14 cellular contexts compared by ENCODE assay signal in the genomic region with DNA sequence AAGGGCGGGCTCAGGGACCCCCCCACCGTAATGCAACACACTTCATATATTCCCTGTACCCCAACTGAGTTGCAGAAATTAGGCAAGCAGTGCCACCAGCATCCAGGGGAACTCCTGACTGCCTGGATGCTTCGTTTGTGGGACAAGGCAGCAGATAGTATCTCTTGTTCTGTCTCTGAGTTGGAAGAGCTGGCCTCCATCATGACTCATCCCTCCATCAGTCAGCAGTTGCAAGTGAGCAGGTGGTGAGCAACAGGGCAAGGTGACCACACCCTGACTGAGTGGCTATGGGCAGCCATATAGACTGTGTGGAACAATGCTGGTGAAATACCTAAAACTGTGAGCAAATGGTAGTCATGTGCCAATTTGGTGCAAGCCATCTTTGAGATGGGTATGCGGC. TPM values are rescaled to one million over a fixed set of nuclear protein-coding genes. Genes with fewer than 3 reads are reported as not detected.
DNase-seq lines count a peak whose midpoint lies in the region; ATAC-seq, FAIRE-seq and TF ChIP-seq lines count a peak whose summit lies in the region.
"Had no signal": no experiment of that assay in that cellular context is flagged by ENCODE, and none has a peak within 500 bp of the region (broad histone marks: within the 10 kb centered on the region; RNA-seq: fewer than 3 reads in every experiment).

No MANE protein-coding gene starts in this region.

- CTCF ChIA-PET in K562 (lab: Yijun Ruan, JAX; ENCODE audit: low intra/inter-chr PET ratio), result no interaction called here

- H3K18ac ChIP-seq in trophoblast cell (ENCODE audit: low read length), result no peak overlapping the region

- no peak for TF ChIP-seq POLR2A in K562 (conservative IDR thresholded peaks at IDR 0.05)

- no peak overlapping the region for H2AFZ ChIP-seq in K562 (ENCODE audit: low read depth, low read length)
- H2AFZ ChIP-seq in trophoblast cell (ENCODE audit: insufficient read depth, low read length, poor library complexity), result no peak overlapping the region

- H4K91ac ChIP-seq in trophoblast cell (ENCODE audit: low read depth, low read length), result no peak overlapping the region

- H3K79me2 ChIP-seq in K562 (ENCODE audit: control insufficient read depth, insufficient read depth, low read length) (no peaks in the 10 kb centered on the region), trophoblast cell (ENCODE audit: control insufficient read depth, insufficient read depth, low read length, poor library complexity) (no peaks in the 10 kb centered on the region)

- peak overlapping the region; percentile 66; the same call in 2 of the 3 replicates for H3K27ac ChIP-seq in K562 (ENCODE audit: extremely low read depth, low read depth, low read length)
- no peak overlapping the region for H3K27ac ChIP-seq in trophoblast cell (ENCODE audit: low read depth, low read length)
- H3K27ac ChIP-seq in dorsolateral prefrontal cortex, result no peak overlapping the region
- H3K27ac ChIP-seq: gastroesophageal sphincter, spleen had no signal

- intact Hi-C loops in K562 (cut with micrococcal nuclease) (no loop called here), dorsolateral prefrontal cortex (cut with DNase I) (no loop called here)

- peak; percentile 93 for FAIRE-seq in K562 (lab: Jason Lieb, UNC)
- FAIRE-seq: G401.6 had no signal

- peaks cover 10 to 38% of the 10 kb centered on the region in 2 experiments; a peak in 4 of 5 replicates for H3K4me1 ChIP-seq in K562 (replicated peaks in 1 of 2; ENCODE audit: control insufficient read depth in 2 of 2, insufficient read depth in 2 of 2, low read length in 2 of 2)
- no peaks in the 10 kb centered on the region for H3K4me1 ChIP-seq in trophoblast cell (ENCODE audit: control insufficient read depth in 1 of 2, insufficient read depth in 2 of 2, low read length in 2 of 2)
- H3K4me1 ChIP-seq: spleen had no signal

- TF ChIP-seq CTCF in K562 (IDR thresholded peaks at IDR 0.05 in 2 of 3, conservative IDR thresholded peaks at IDR 0.05 in 1 of 3; ENCODE audit: insufficient read depth in 2 of 3, low read depth in 1 of 3, low read length in 3 of 3) (no peak), dorsolateral prefrontal cortex (IDR thresholded peaks at IDR 0.05 in 54 of 56, conservative IDR thresholded peaks at IDR 0.05 in 2 of 56; ENCODE audit: low read depth in 1 of 56, partially characterized antibody in 56 of 56) (no peak)

- H3K4ac ChIP-seq in trophoblast cell (ENCODE audit: low read depth, low read length), result no peak overlapping the region

- no peak overlapping the region for H4K12ac ChIP-seq in trophoblast cell (ENCODE audit: low read depth, low read length)

- DNase-seq in activated T-cell treated with anti-CD3 and anti-CD28 coated beads for 48 hours (ENCODE audit: low read depth) (peak; percentile 12), LoVo (ENCODE audit: low spot score) (peak; percentile 26), K562 (ENCODE audit: extremely low read depth in 1 of 4, low spot score in 3 of 4) (peak; percentile 68 to 87 (median 78)), trophoblast cell (peak; percentile 62 to 69), dorsolateral prefrontal cortex (no peak), DMS79 (lab: John Stamatoyannopoulos, UW) (no peak)
- DNase-seq in activated T-cell treated with anti-CD3 and anti-CD28 coated beads, Interleukin-2, amount 50 U/mL, for 1 hour, result no peak
- DNase-seq: dermis blood vessel endothelial cell, NCI-H1694 treated with DMSO at 0.1 percent for 48 hours, spleen had no signal

- H3K9me3 ChIP-seq in K562 (replicated peaks; ENCODE audit: control insufficient read depth, insufficient read depth, low read depth, low read length) (peaks cover 48% of the 10 kb centered on the region), trophoblast cell (ENCODE audit: insufficient read depth, low read depth, low read length) (peaks cover 42% of the 10 kb centered on the region)
- H3K9me3 ChIP-seq: gastroesophageal sphincter had no signal

- H3K14ac ChIP-seq in trophoblast cell (ENCODE audit: low read length), result no peak overlapping the region

- no peak overlapping the region for H2AK5ac ChIP-seq in trophoblast cell (ENCODE audit: low read length)

- H2BK120ac ChIP-seq in trophoblast cell (ENCODE audit: insufficient read depth, low read length, poor library complexity), result no peak overlapping the region

- no peaks in the 10 kb centered on the region for H4K20me1 ChIP-seq in K562 (replicated peaks; ENCODE audit: control insufficient read depth, insufficient read depth, low read length)

- no peaks in the 10 kb centered on the region for H3K9me1 ChIP-seq in K562 (ENCODE audit: control insufficient read depth, insufficient read depth, low read length)

- H2BK12ac ChIP-seq in trophoblast cell (ENCODE audit: low read length), result no peak overlapping the region

- H3K4me3 ChIP-seq in K562 (no peak overlapping the region), trophoblast cell (ENCODE audit: low read depth, low read length) (peak overlapping the region; percentile 6), dorsolateral prefrontal cortex (no peak overlapping the region)
- H3K4me3 ChIP-seq: gastroesophageal sphincter, spleen had no signal

- H3K4me2 ChIP-seq in K562 (ENCODE audit: insufficient read depth, low read length), result peak overlapping the region; percentile 13
- no peak overlapping the region for H3K4me2 ChIP-seq in trophoblast cell (ENCODE audit: low read length)

- no peak overlapping the region for H2BK5ac ChIP-seq in trophoblast cell (ENCODE audit: low read depth, low read length, poor library complexity)

- POLR2A ChIA-PET in K562 (lab: Yijun Ruan, JAX), result no interaction called here

- H3K36me3 ChIP-seq in K562 (ENCODE audit: control insufficient read depth, insufficient read depth, low read length) (no peaks in the 10 kb centered on the region), trophoblast cell (ENCODE audit: control insufficient read depth in 1 of 2, insufficient read depth in 2 of 2, low read length in 2 of 2) (peaks cover 0 to 2% of the 10 kb centered on the region in 2 experiments)
- H3K36me3 ChIP-seq: gastroesophageal sphincter, spleen had no signal

- WGBS in K562 (ENCODE audit: insufficient coverage, low coverage, missing lambda C conversion rate), result 21% methylated on average over 4 of the region's 4 CpGs
- WGBS in trophoblast cell (ENCODE audit: extremely low coverage, insufficient coverage, insufficient read length), result no CpG with 5 or more reads among the region's 4 CpGs

- BruUV-seq in K562 (replicated peaks; lab: Mats Ljungman, UMichigan), result no TSS peak

- H3K27me3 ChIP-seq in K562 (ENCODE audit: control insufficient read depth in 2 of 2, insufficient read depth in 2 of 2, low read length in 2 of 2) (no peaks in the 10 kb centered on the region), trophoblast cell (ENCODE audit: insufficient read depth, low read length) (no peaks in the 10 kb centered on the region), dorsolateral prefrontal cortex (no peaks in the 10 kb centered on the region)
- H3K27me3 ChIP-seq: gastroesophageal sphincter had no signal

- H3K23ac ChIP-seq in trophoblast cell (ENCODE audit: low read length), result no peak overlapping the region

- no peak overlapping the region for H3K9ac ChIP-seq in K562 (ENCODE audit: insufficient read depth in 1 of 2, low read depth in 2 of 2, low read length in 2 of 2)
- no peak overlapping the region for H3K9ac ChIP-seq in trophoblast cell (ENCODE audit: low read length)

- peak; percentile 75 for TF ChIP-seq EP300 in K562 (IDR thresholded peaks at IDR 0.05; ENCODE audit: low read length)

- H4K8ac ChIP-seq in trophoblast cell (ENCODE audit: low read depth, low read length), result no peak overlapping the region

- TF ChIP-seq RAD21 in K562 (CRISPR knock-in tag; conservative IDR thresholded peaks at IDR 0.05 in 1 of 2, IDR thresholded peaks at IDR 0.05 in 1 of 2), result no peak

- in situ Hi-C loops in K562 (cut with MboI), result no loop called here

- ATAC-seq in K562 (peak; percentile 88), HG02798 (IDR thresholded peaks at IDR 0.05; ENCODE audit: poor library complexity, unreplicated experiment) (no peak)
- ATAC-seq: gastroesophageal sphincter had no signal

- H3K79me1 ChIP-seq in trophoblast cell (ENCODE audit: low read length), result no peaks in the 10 kb centered on the region

RNA-seq across cellular contexts. Expression of a gene that starts 22.8 kb away (rescaled TPM):
- total RNA-seq in K562 (2011; cell fraction: chromatin; rRNA removed; ENCODE audit: low replicate concordance), result 66.8 and 209 TPM in 2 replicates
- total RNA-seq in K562 (2011; cell fraction: nucleolus; rRNA removed), result 115 and 150 TPM in 2 replicates
- total RNA-seq in K562 (2011; cell fraction: nucleoplasm; rRNA removed), result 67.9 and 80.6 TPM in 2 replicates
- total RNA-seq in K562 (2014; rRNA removed) (15.9 and 23.8 TPM in 2 replicates), K562 (2014; rRNA removed; fragmentation: Illumina TruSeq; extraction: Trizol) (4.3 and 6.3 TPM in 2 replicates), K562 (2015; rRNA removed; fragmentation: Illumina TruSeq; extraction: Trizol) (15.3 and 15.4 TPM in 2 replicates), K562 (2021) (30.4 and 31.7 TPM in 2 replicates), dorsolateral prefrontal cortex (10 to 100 TPM in 9 of 120 experiments, 1 to 10 TPM in 98, under 1 TPM in 13; 0.23 to 28.2 (median 3.7) TPM)
- polyA plus RNA-seq in K562 (2011; rRNA removed) (37.4 and 45.4 TPM in 2 replicates), K562 (2014; fragmentation: Illumina TruSeq; extraction: Trizol) (20.3 and 24.1 TPM in 2 replicates), K562 (2014; fragmentation: Nextera tagmentation; extraction: Ambion mirVana) (under 1 TPM; 0.04 to 0.27 TPM), K562 (2014; rRNA removed) (32.7 and 35.9 TPM in 2 replicates)
- polyA plus RNA-seq in K562 (2011; cell fraction: cytosol; rRNA removed), result 27.2 and 39.3 TPM in 2 replicates
- polyA plus RNA-seq in K562 (2011; cell fraction: nucleus; rRNA removed), result 187 and 443 TPM in 2 replicates
- 30.9 and 86.2 TPM in 2 replicates for polyA plus RNA-seq in K562 (2012)
- 8.4 and 15.8 TPM in 2 replicates for polyA minus RNA-seq in K562 (2011; rRNA and poly(A)+ RNA removed)
- polyA minus RNA-seq in K562 (2011; cell fraction: cytosol; rRNA and poly(A)+ RNA removed), result 15.8 and 16.4 TPM in 2 replicates
- 55.8 and 81.5 TPM in 2 replicates for polyA minus RNA-seq in K562 (2011; cell fraction: nucleus; rRNA and poly(A)+ RNA removed)
- polyA plus RNA-seq in trophoblast cell (2013), result 0.01 TPM in 2 replicates

RNA-seq across cellular contexts. Expression of a gene that starts 47.0 kb away (rescaled TPM):
- total RNA-seq in K562 (2011; cell fraction: chromatin; rRNA removed; ENCODE audit: low replicate concordance), result 4.3 and 18.7 TPM in 2 replicates
- total RNA-seq in K562 (2011; cell fraction: nucleolus; rRNA removed), result 12.1 and 22.3 TPM in 2 replicates
- 11.3 and 24.4 TPM in 2 replicates for total RNA-seq in K562 (2011; cell fraction: nucleoplasm; rRNA removed)
- total RNA-seq in K562 (2014; rRNA removed) (4.9 and 5.3 TPM in 2 replicates), K562 (2014; rRNA removed; fragmentation: Illumina TruSeq; extraction: Trizol) (4.3 and 5.4 TPM in 2 replicates), K562 (2015; rRNA removed; fragmentation: Illumina TruSeq; extraction: Trizol) (6.4 and 7.9 TPM in 2 replicates), K562 (2021) (8.6 and 9.0 TPM in 2 replicates), dorsolateral prefrontal cortex (1 to 10 TPM in 49 of 120 experiments, under 1 TPM in 55, not detected in 16; 0.25 to 4.6 (median 0.89) TPM)
- polyA plus RNA-seq in K562 (2011; rRNA removed) (0.84 and 4.3 TPM in 2 replicates), K562 (2014; fragmentation: Illumina TruSeq; extraction: Trizol) (6.4 and 10.7 TPM in 2 replicates), K562 (2014; fragmentation: Nextera tagmentation; extraction: Ambion mirVana) (1 to 10 TPM; 6.3 to 7.4 TPM), K562 (2014; rRNA removed) (3.2 and 3.8 TPM in 2 replicates)
- 0.52 and 10.6 TPM in 2 replicates for polyA plus RNA-seq in K562 (2011; cell fraction: cytosol; rRNA removed)
- polyA plus RNA-seq in K562 (2011; cell fraction: nucleus; rRNA removed), result 1.3 and 11.4 TPM in 2 replicates
- polyA plus RNA-seq in K562 (2012), result 21.1 and 32.3 TPM in 2 replicates
- polyA minus RNA-seq in K562 (2011; rRNA and poly(A)+ RNA removed), result 0.45 and 13.7 TPM in 2 replicates
- 12.9 TPM in 1 of 2 replicates, not detected in the other for polyA minus RNA-seq in K562 (2011; cell fraction: cytosol; rRNA and poly(A)+ RNA removed)
- 0.44 and 3.0 TPM in 2 replicates for polyA minus RNA-seq in K562 (2011; cell fraction: nucleus; rRNA and poly(A)+ RNA removed)
- polyA plus RNA-seq in trophoblast cell (2013), result not detected in 2 replicates
- total RNA-seq: dermis blood vessel endothelial cell, neural crest cell had no signal

Comparison
In these comparisons a context has a peak if more than half of its experiments do, and no peak if none do; other contexts are left out.
1. DNase-seq: peak in activated T-cell treated with anti-CD3 and anti-CD28 coated beads for 48 hours (single experiment), LoVo (single experiment), K562 (4 of 4) and trophoblast cell (2 of 2); none in activated T-cell treated with anti-CD3 and anti-CD28 coated beads, Interleukin-2, amount 50 U/mL, for 1 hour (single experiment), dorsolateral prefrontal cortex (0 of 10) and DMS79 (single experiment).